ENCODE assay signal across 8 cellular contexts in genomic region chr3:98522538-98523281, GRCh38. TPM values are rescaled to one million over a fixed set of nuclear protein-coding genes. Genes with fewer than 3 reads are reported as not detected.
DNase-seq lines count a peak whose midpoint lies in the region; ATAC-seq and TF ChIP-seq lines count a peak whose summit lies in the region.

CLDND1 (minus strand) TSS chr3:98522902; CDS start chr3:98521424, 1,478 bp downstream.

- no peaks in the 10 kb centered on the region for H3K9me2 ChIP-seq in SK-N-SH

- no peak for TF ChIP-seq RAD21 in SK-N-SH (IDR thresholded peaks at IDR 0.05; ENCODE audit: low read length)

- peak within 1 kb of the TSS; percentile 75 for H3K4me2 ChIP-seq in SK-N-SH

- H4K20me1 ChIP-seq in SK-N-SH (ENCODE audit: insufficient read depth), result no peaks in the 10 kb centered on the region; the same call in 1 of the 2 replicates

- CTCF ChIA-PET in SK-N-SH (lab: Yijun Ruan, JAX), result interaction anchor here (1.6 kb wide), 1 partner anchor 79 kb away, joined by 5 read pairs; no protein-coding TSS in a partner anchor

- WGBS in SK-N-SH (ENCODE audit: low lambda C conversion rate), result under 1% methylated on average over 30 of the region's 63 CpGs

- H3F3A ChIP-seq in SK-N-SH (replicated peaks; ENCODE audit: insufficient read depth), result peaks cover 8% of the 10 kb centered on the region

- ATAC-seq in HG02571 (IDR thresholded peaks at IDR 0.05; ENCODE audit: unreplicated experiment), result peak; percentile 88

- H2AFZ ChIP-seq in SK-N-SH (ENCODE audit: low read depth), result peak within 1 kb of the TSS; percentile 88

- no peak for TF ChIP-seq CTCF in SK-N-SH (IDR thresholded peaks at IDR 0.05)

- H3K36me3 ChIP-seq in SK-N-SH (replicated peaks in 1 of 2; ENCODE audit: control insufficient read depth in 1 of 2, insufficient read depth in 2 of 2, low read length in 1 of 2), result peaks cover 31 to 33% of the 10 kb centered on the region in 2 experiments

- no peaks in the 10 kb centered on the region for H3K9me3 ChIP-seq in SK-N-SH

- POLR2A ChIA-PET in SK-N-SH (lab: Yijun Ruan, JAX), result interaction anchor here (0.7 to 1.2 kb wide), 3 partner anchors 10 to 71 kb away, joined by 3 to 10 read pairs (median 4); partner anchors contain the start of gene CPOX

- DNase-seq in GM04504 (ENCODE audit: low read depth) (peak; percentile 92), NCI-H1048 (lab: John Stamatoyannopoulos, UW) (peak; percentile 92), SK-N-SH (peak; percentile 98), germinal center (ENCODE audit: low spot score) (peak; percentile 96), non-pigmented ciliary epithelial cell (ENCODE audit: low read depth) (peak; percentile 78), superior temporal gyrus (ENCODE audit: extremely low spot score) (peak; percentile 98)
- peak; percentile 95 for DNase-seq in activated naive CD4-positive, alpha-beta T cell treated with anti-CD3 and anti-CD28 coated beads, Interleukin-2, amount 50 U/mL, for 16 hours

- peaks cover 0 to 7% of the 10 kb centered on the region in 2 experiments; a peak in 2 of 4 replicates for H3K4me1 ChIP-seq in SK-N-SH (ENCODE audit: control insufficient read depth in 1 of 2, insufficient read depth in 2 of 2, low read depth in 1 of 2, low read length in 1 of 2)

- peaks cover 40% of the 10 kb centered on the region for H3K79me2 ChIP-seq in SK-N-SH (ENCODE audit: insufficient read depth)

- peak within 1 kb of the TSS; percentile 84 for H3K4me3 ChIP-seq in SK-N-SH (ENCODE audit: low read depth in 2 of 2, low read length in 1 of 2)

- TF ChIP-seq EP300 in SK-N-SH (IDR thresholded peaks at IDR 0.05; ENCODE audit: borderline replicate concordance in 1 of 2, low read depth in 1 of 2, low read length in 1 of 2), result no peak

- H3K27me3 ChIP-seq in SK-N-SH (ENCODE audit: insufficient read depth), result no peaks in the 10 kb centered on the region

- H3K27ac ChIP-seq in SK-N-SH (ENCODE audit: low read depth in 2 of 2, low read length in 1 of 2), result peak within 1 kb of the TSS; percentile 79 to 90

- peak within 1 kb of the TSS; percentile 80 for H3K9ac ChIP-seq in SK-N-SH

TF ChIP-seq in SK-N-SH, 30 proteins besides CTCF, POLR2A, EP300 and RAD21:
- TF ChIP-seq TCF12 (IDR thresholded peaks at IDR 0.05), result peak; percentile 34; the same call in 1 of the 2 replicates
- TF ChIP-seq, protein P1, sequence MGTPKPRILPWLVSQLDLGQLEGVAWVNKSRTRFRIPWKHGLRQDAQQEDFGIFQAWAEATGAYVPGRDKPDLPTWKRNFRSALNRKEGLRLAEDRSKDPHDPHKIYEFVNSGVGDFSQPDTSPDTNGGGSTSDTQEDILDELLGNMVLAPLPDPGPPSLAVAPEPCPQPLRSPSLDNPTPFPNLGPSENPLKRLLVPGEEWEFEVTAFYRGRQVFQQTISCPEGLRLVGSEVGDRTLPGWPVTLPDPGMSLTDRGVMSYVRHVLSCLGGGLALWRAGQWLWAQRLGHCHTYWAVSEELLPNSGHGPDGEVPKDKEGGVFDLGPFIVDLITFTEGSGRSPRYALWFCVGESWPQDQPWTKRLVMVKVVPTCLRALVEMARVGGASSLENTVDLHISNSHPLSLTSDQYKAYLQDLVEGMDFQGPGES (IDR thresholded peaks at IDR 0.05; ENCODE audit: low read depth, low read length), result no peak
- no peak; the same call in 1 of the 2 replicates for TF ChIP-seq NFIC (IDR thresholded peaks at IDR 0.05; ENCODE audit: borderline replicate concordance)
- peak; percentile 93 for TF ChIP-seq CHD2 (IDR thresholded peaks at IDR 0.05; ENCODE audit: low read length, partially characterized antibody)
- TF ChIP-seq NRF1 (IDR thresholded peaks at IDR 0.05; ENCODE audit: low read depth, low read length), result peak; percentile 49
- TF ChIP-seq MXI1 (IDR thresholded peaks at IDR 0.05; ENCODE audit: low read depth, low read length), result peak; percentile 55; the same call in 1 of the 2 replicates
- no peak for TF ChIP-seq RCOR1 (IDR thresholded peaks at IDR 0.05; ENCODE audit: low read length)
- TF ChIP-seq TAF1 (IDR thresholded peaks at IDR 0.05; ENCODE audit: borderline replicate concordance, low read depth, low read length), result no peak
- TF ChIP-seq MEF2A (IDR thresholded peaks at IDR 0.05; ENCODE audit: borderline replicate concordance, low read depth), result no peak
- peak; percentile 70 for TF ChIP-seq GABPA (IDR thresholded peaks at IDR 0.05; ENCODE audit: low read depth)
- TF ChIP-seq, protein P2, sequence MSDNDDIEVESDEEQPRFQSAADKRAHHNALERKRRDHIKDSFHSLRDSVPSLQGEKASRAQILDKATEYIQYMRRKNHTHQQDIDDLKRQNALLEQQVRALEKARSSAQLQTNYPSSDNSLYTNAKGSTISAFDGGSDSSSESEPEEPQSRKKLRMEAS (IDR thresholded peaks at IDR 0.05; ENCODE audit: low read depth), result no peak
- peak; percentile 14; the same call in 1 of the 2 replicates for TF ChIP-seq SIN3A (IDR thresholded peaks at IDR 0.05; ENCODE audit: borderline replicate concordance, low read depth, low read length)
- peak; percentile 86 for TF ChIP-seq POLR2AphosphoS5 (IDR thresholded peaks at IDR 0.05; ENCODE audit: low read depth, low read length)
- TF ChIP-seq ELF1 (IDR thresholded peaks at IDR 0.05), result peak; percentile 65

RNA-seq across cellular contexts. Expression of gene CLDND1, which starts in this region (rescaled TPM):
- polyA plus RNA-seq in SK-N-SH (2012; rRNA removed), result 110 and 165 TPM in 2 replicates
- polyA plus RNA-seq in SK-N-SH (2012; cell fraction: cytosol; rRNA removed), result 133 and 134 TPM in 2 replicates
- 59.9 and 139 TPM in 2 replicates for polyA plus RNA-seq in SK-N-SH (2012; cell fraction: nucleus; rRNA removed)

Comparison
In these comparisons a context has a peak if more than half of its experiments do, and no peak if none do; other contexts are left out.
1. Peak in every context shown above with its lines: DNase-seq, ATAC-seq, H3K4me3 ChIP-seq and H3K27ac ChIP-seq.